ENCODE assay signal across 1 cellular context in genomic region chr5:181260720-181261319, GRCh38.
TF ChIP-seq lines count a peak whose summit lies in the region.

Gene TRIM52 (minus strand): TSS chr5:181261143. CDS start chr5:181260813, 330 bp downstream.

TF ChIP-seq in K562, 482 proteins besides CTCF, POLR2A, EP300 and RAD21 (continued from another document and continues in another):
- TF ChIP-seq HBP1 (CRISPR knock-in tag; IDR thresholded peaks at IDR 0.05) (no peak), BCLAF1 (IDR thresholded peaks at IDR 0.05; ENCODE audit: borderline replicate concordance in 1 of 2, control insufficient read depth in 1 of 2, low read depth in 2 of 2, low read length in 1 of 2) (0 out of 4 replicates have a peak, but pooled peaks of 1 of the 2 experiments have one; percentile 18), ZFP91 (CRISPR knock-in tag; IDR thresholded peaks at IDR 0.05) (0 out of 2 replicates have a peak, but pooled peaks have one; percentile 35), ATF1 (CRISPR knock-in tag; IDR thresholded peaks at IDR 0.05) (peak; percentile 89), ATF1 (tag; IDR thresholded peaks at IDR 0.05) (peak; percentile 98), ZNF589 (CRISPR knock-in tag; IDR thresholded peaks at IDR 0.05; ENCODE audit: low read depth) (no peak), KLF6 (CRISPR knock-in tag; IDR thresholded peaks at IDR 0.05; ENCODE audit: borderline replicate concordance) (no peak), TFAP4 (CRISPR knock-in tag; IDR thresholded peaks at IDR 0.05; ENCODE audit: borderline replicate concordance) (peak; percentile 96), ZC3H8 (IDR thresholded peaks at IDR 0.05) (no peak), PHTF2 (CRISPR knock-in tag; IDR thresholded peaks at IDR 0.05) (no peak), POLR3A (IDR thresholded peaks at IDR 0.05; ENCODE audit: borderline replicate concordance, extremely low read depth, insufficient read depth, insufficient read length) (no peak), KLF10 (CRISPR knock-in tag; IDR thresholded peaks at IDR 0.05) (no peak), SP1 (CRISPR knock-in tag; IDR thresholded peaks at IDR 0.05) (peak; percentile 44; the same call in 1 of the 2 replicates), MTA2 (IDR thresholded peaks at IDR 0.05; ENCODE audit: low read depth) (no peak), TSC22D4 (tag; IDR thresholded peaks at IDR 0.05) (no peak), ZBTB1 (CRISPR knock-in tag; IDR thresholded peaks at IDR 0.05; ENCODE audit: borderline replicate concordance, low read depth) (no peak), MAFF (IDR thresholded peaks at IDR 0.05; ENCODE audit: low read length) (no peak), BCOR (IDR thresholded peaks at IDR 0.05) (no peak), SIRT6 (IDR thresholded peaks at IDR 0.05; ENCODE audit: low read depth, low read length) (no peak), PKNOX1 (IDR thresholded peaks at IDR 0.05) (no peak; the same call in 1 of the 2 replicates), FOXJ2 (tag; IDR thresholded peaks at IDR 0.05) (no peak), MBD1 (CRISPR knock-in tag; IDR thresholded peaks at IDR 0.05) (no peak), BRCA1 (IDR thresholded peaks at IDR 0.05) (no peak), BRCA1 (CRISPR knock-in tag; IDR thresholded peaks at IDR 0.05) (no peak; the same call in 1 of the 2 replicates), GTF2F1 (IDR thresholded peaks at IDR 0.05; ENCODE audit: low read depth, low read length) (0 out of 2 replicates have a peak, but pooled peaks have one; percentile 65), DLX4 (CRISPR knock-in tag; IDR thresholded peaks at IDR 0.05) (no peak), ZNF696 (CRISPR knock-in tag; conservative IDR thresholded peaks at IDR 0.05) (no peak), CBX2 (IDR thresholded peaks at IDR 0.05; ENCODE audit: insufficient read depth, low read length, poor library complexity, severe bottlenecking) (no peak), ZBTB2 (IDR thresholded peaks at IDR 0.05) (0 out of 2 replicates have a peak, but pooled peaks have one; percentile 21), XRCC4 (IDR thresholded peaks at IDR 0.05; ENCODE audit: extremely low read depth, insufficient read depth, insufficient read length) (no peak), NELFE (IDR thresholded peaks at IDR 0.05; ENCODE audit: insufficient read depth, insufficient read length) (no peak), CEBPZ (IDR thresholded peaks at IDR 0.05; ENCODE audit: borderline replicate concordance, low read depth, low read length) (no peak), DDX20 (tag; IDR thresholded peaks at IDR 0.05; ENCODE audit: low read depth) (no peak), ZNF436 (CRISPR knock-in tag; IDR thresholded peaks at IDR 0.05) (no peak), ZNF695 (CRISPR knock-in tag; IDR thresholded peaks at IDR 0.05) (no peak), ZNF561 (CRISPR knock-in tag; conservative IDR thresholded peaks at IDR 0.05) (no peak), RFX5 (IDR thresholded peaks at IDR 0.05; ENCODE audit: low read depth, low read length) (no peak), EGR1 (conservative IDR thresholded peaks at IDR 0.05) (no peak), CREB5 (CRISPR knock-in tag; IDR thresholded peaks at IDR 0.05) (no peak), TRIM24 (IDR thresholded peaks at IDR 0.05) (no peak), GTF2E2 (tag; IDR thresholded peaks at IDR 0.05) (peak; percentile 28; the same call in 1 of the 2 replicates), STAT5A (IDR thresholded peaks at IDR 0.05; ENCODE audit: borderline replicate concordance, low read length) (no peak), FOXP4 (CRISPR knock-in tag; IDR thresholded peaks at IDR 0.05; ENCODE audit: borderline replicate concordance) (no peak)
